15 cellular contexts compared by ENCODE assay signal in genomic region chr14:45156067-45156466, GRCh38. TPM values are rescaled to one million over a fixed set of nuclear protein-coding genes. Genes with fewer than 3 reads are reported as not detected.
A peak's percentile ranks its signal among the peaks of the same experiment; 100 is the strongest.
DNase-seq lines count a peak whose midpoint lies in the region; ATAC-seq and TF ChIP-seq lines count a peak whose summit lies in the region.
"Had no signal": no experiment of that assay in that cellular context is flagged by ENCODE, and none has a peak within 500 bp of the region (broad histone marks: within the 10 kb centered on the region; RNA-seq: fewer than 3 reads in every experiment).

No MANE protein-coding gene starts in this region.

- H3K4me1 Mint-ChIP-seq in T-helper 2 cell treated with Interferon-gamma antibody and Interleukin-4, amounts not matched to agents 5 μg/mL and 100 μg/mL, for 36 hours (ENCODE audit: low read depth): peaks cover 11% of the 10 kb centered on the region

- peak; percentile 30 for TF ChIP-seq CTCF in foreskin keratinocyte (conservative IDR thresholded peaks at IDR 0.05)
- no peak for TF ChIP-seq CTCF in mucosa of descending colon (IDR thresholded peaks at IDR 0.05)

- DNase-seq in T-helper 2 cell treated with Interferon-gamma antibody and Interleukin-4, amounts not matched to agents 5 μg/mL and 100 μg/mL, for 36 hours (ENCODE audit: low spot score): peak; percentile 21
- DNase-seq in foreskin keratinocyte (no peak), mucosa of descending colon (no peak), OCI-M2 (lab: John Stamatoyannopoulos, UW; ENCODE audit: unreplicated experiment) (no peak)
- no peak for DNase-seq in stimulated activated CD4-positive, alpha-beta T cell treated with anti-CD3 and anti-CD28 coated beads, Interleukin-1b, Interleukin-23, amount 100 ng/mL, for 48 hours
- DNase-seq: amygdala; effector CD4-positive, alpha-beta T cell; gastrocnemius medialis; mesenchymal stem cell; NCI-H2107 had no signal

- ATAC-seq in GM18873 (IDR thresholded peaks at IDR 0.05; ENCODE audit: low FRiP score, unreplicated experiment) (peak; percentile 58), HG02885 (IDR thresholded peaks at IDR 0.05; ENCODE audit: poor library complexity, unreplicated experiment) (peak; percentile 59), foreskin keratinocyte (no peak), mucosa of descending colon (no peak)
- ATAC-seq: gastrocnemius medialis had no signal

- no peaks in the 10 kb centered on the region for H3K27me3 Mint-ChIP-seq in T-helper 2 cell treated with Interferon-gamma antibody and Interleukin-4, amounts not matched to agents 5 μg/mL and 100 μg/mL, for 36 hours (ENCODE audit: low read depth)
- H3K27me3 Mint-ChIP-seq: CD4-positive, CD25-positive, alpha-beta regulatory T cell had no signal

- peaks cover 16% of the 10 kb centered on the region for H3K36me3 Mint-ChIP-seq in T-helper 2 cell treated with Interferon-gamma antibody and Interleukin-4, amounts not matched to agents 5 μg/mL and 100 μg/mL, for 36 hours (ENCODE audit: low read depth)

- no peak overlapping the region for H3K27ac ChIP-seq in foreskin keratinocyte
- H3K27ac ChIP-seq: gastrocnemius medialis, SK-N-MC, VCaP had no signal

- H3K9me3 ChIP-seq in mucosa of descending colon: no peaks in the 10 kb centered on the region
- H3K9me3 ChIP-seq: gastrocnemius medialis had no signal

- H3K27me3 ChIP-seq in foreskin keratinocyte: no peaks in the 10 kb centered on the region
- H3K27me3 ChIP-seq: gastrocnemius medialis had no signal

- H3K4me1 ChIP-seq in foreskin keratinocyte (no peaks in the 10 kb centered on the region), mucosa of descending colon (ENCODE audit: low read depth) (no peaks in the 10 kb centered on the region)
- H3K4me1 ChIP-seq: gastrocnemius medialis had no signal

- no peak overlapping the region for H3K4me3 ChIP-seq in mucosa of descending colon
- H3K4me3 ChIP-seq: gastrocnemius medialis, SK-N-MC had no signal

- H3K27ac Mint-ChIP-seq in T-helper 2 cell treated with Interferon-gamma antibody and Interleukin-4, amounts not matched to agents 5 μg/mL and 100 μg/mL, for 36 hours: no peak overlapping the region

- H3K9me3 Mint-ChIP-seq in T-helper 2 cell treated with Interferon-gamma antibody and Interleukin-4, amounts not matched to agents 5 μg/mL and 100 μg/mL, for 36 hours: no peaks in the 10 kb centered on the region
- H3K9me3 Mint-ChIP-seq: CD4-positive, CD25-positive, alpha-beta regulatory T cell had no signal

- H3K36me3 ChIP-seq in mucosa of descending colon (ENCODE audit: low read depth): no peaks in the 10 kb centered on the region
- H3K36me3 ChIP-seq: gastrocnemius medialis had no signal

- H3K4me3 Mint-ChIP-seq in T-helper 2 cell treated with Interferon-gamma antibody and Interleukin-4, amounts not matched to agents 5 μg/mL and 100 μg/mL, for 36 hours: no peak overlapping the region

- intact Hi-C loops in mucosa of descending colon (cut with DNase I, micrococcal nuclease): no loop called here

RNA-seq across cellular contexts. Expression of gene FANCM, which starts 20.3 kb away (rescaled TPM):
- 7.6 and 9.4 TPM in 2 replicates for total RNA-seq in foreskin keratinocyte
- polyA plus RNA-seq in foreskin keratinocyte: 3.3 and 5.7 TPM in 2 replicates
- total RNA-seq in mucosa of descending colon: 1 to 10 TPM; 3.2 to 5.7 (median 3.6) TPM

RNA-seq across cellular contexts. Expression of gene FKBP3, which starts 21.8 kb away (rescaled TPM):
- 60.3 and 69.0 TPM in 2 replicates for total RNA-seq in foreskin keratinocyte
- polyA plus RNA-seq in foreskin keratinocyte: 90.3 and 102 TPM in 2 replicates
- 10 to 100 TPM; 46.2 to 51.7 (median 46.2) TPM for total RNA-seq in mucosa of descending colon

Comparison
In these comparisons a context has a peak if more than half of its experiments do, and no peak if none do; other contexts are left out.
1. ATAC-seq: peak in GM18873 (single experiment) and HG02885 (single experiment); none in foreskin keratinocyte (single experiment) and mucosa of descending colon (single experiment).